8 cellular contexts compared by ENCODE assay signal in the genomic region with DNA sequence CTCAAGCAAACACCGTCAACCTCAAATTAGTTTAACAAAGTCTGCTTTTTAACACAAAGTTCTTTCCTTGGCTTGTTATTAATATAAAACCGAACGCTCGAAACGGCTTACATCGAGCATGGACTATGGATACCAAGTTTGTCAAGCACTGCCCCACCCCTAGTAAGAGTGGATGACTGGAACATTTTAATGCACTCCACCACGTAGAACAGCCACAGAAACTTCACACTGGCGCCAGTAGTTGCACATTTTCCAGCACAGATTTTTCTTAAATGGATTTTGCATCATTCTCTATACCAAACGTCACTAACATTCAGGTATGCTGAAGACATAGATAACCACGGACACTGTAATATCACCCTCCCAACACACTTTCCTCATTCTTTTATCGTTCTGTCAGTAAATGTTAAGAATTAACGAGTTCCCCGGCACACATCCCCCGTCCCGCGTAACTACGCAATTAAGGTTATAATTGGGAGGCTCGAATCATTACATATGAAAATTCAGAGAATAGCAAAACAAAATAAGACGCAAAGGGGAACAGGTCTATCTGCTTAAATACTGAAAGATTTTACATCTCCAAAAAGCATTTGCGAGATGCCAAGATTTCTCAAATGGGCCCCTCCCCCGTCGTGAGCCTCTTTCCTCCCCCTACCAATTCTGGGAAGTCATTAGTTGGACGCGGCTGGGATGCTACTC. TPM values are rescaled to one million over a fixed set of nuclear protein-coding genes. Genes with fewer than 3 reads are reported as not detected.
DNase-seq lines count a peak whose midpoint lies in the region; ATAC-seq lines count a peak whose summit lies in the region.

No MANE protein-coding gene starts in this region.

- H3K27ac ChIP-seq in urinary bladder (ENCODE audit: low read depth), result peak overlapping the region; percentile 88

- no peak for ATAC-seq in GM18873 (IDR thresholded peaks at IDR 0.05; ENCODE audit: low FRiP score, unreplicated experiment)
- no peak for ATAC-seq in HG02973 (IDR thresholded peaks at IDR 0.05; ENCODE audit: unreplicated experiment)

- 1% methylated on average over 24 of the region's 24 CpGs for WGBS in urinary bladder

- peak overlapping the region; percentile 98 for H3K9ac ChIP-seq in endocrine pancreas (ENCODE audit: control insufficient read depth, insufficient read depth, low read length)

- in situ Hi-C loops in SK-MEL-5 (cut with HindIII; ENCODE audit: low pct_unique_long_range_greater_than_20kb, low sequenced_read_pairs), result no loop called here

- no peaks in the 10 kb centered on the region for H3K36me3 ChIP-seq in endocrine pancreas (ENCODE audit: control insufficient read depth, insufficient read depth, low read length)
- H3K36me3 ChIP-seq in urinary bladder (ENCODE audit: insufficient read depth), result no peaks in the 10 kb centered on the region

- H3K4me1 ChIP-seq in endocrine pancreas (ENCODE audit: control insufficient read depth, insufficient read depth, low read length) (peaks cover 8% of the 10 kb centered on the region), mononuclear cell (ENCODE audit: insufficient read depth, low read length) (peaks cover 22% of the 10 kb centered on the region), urinary bladder (ENCODE audit: insufficient read depth) (no peaks in the 10 kb centered on the region)

- H3K27me3 ChIP-seq in endocrine pancreas (ENCODE audit: control insufficient read depth, insufficient read depth, low read length) (no peaks in the 10 kb centered on the region), mononuclear cell (ENCODE audit: insufficient read depth, low read length) (peaks cover 71% of the 10 kb centered on the region)

- peak; percentile 39 for DNase-seq in NCI-H82 (lab: John Stamatoyannopoulos, UW)
- DNase-seq in NCI-H82 treated with DMSO at 0.1 percent for 48 hours (lab: John Stamatoyannopoulos, UW; ENCODE audit: unreplicated experiment), result no peak
- peak; percentile 32 for DNase-seq in SK-MEL-5 (ENCODE audit: low read depth, low spot score)

- H3K9me3 ChIP-seq in endocrine pancreas (ENCODE audit: control insufficient read depth, low read length) (no peaks in the 10 kb centered on the region), mononuclear cell (ENCODE audit: low read depth, low read length) (no peaks in the 10 kb centered on the region)

- H3K4me3 ChIP-seq in endocrine pancreas (ENCODE audit: control insufficient read depth, insufficient read depth, low read length), result peak overlapping the region; percentile 96
- peak overlapping the region; percentile 26 for H3K4me3 ChIP-seq in mononuclear cell (ENCODE audit: low read length)
- H3K4me3 ChIP-seq in urinary bladder (ENCODE audit: low read depth, low read length), result peak overlapping the region; percentile 65

RNA-seq across cellular contexts. Expression of a gene that starts 1.0 kb away (rescaled TPM):
- 38.0 and 40.8 TPM in 2 replicates for total RNA-seq in SK-MEL-5 (2014; rRNA removed; shearing (Covaris generic))
- 23.2 and 24.8 TPM in 2 replicates for polyA plus RNA-seq in SK-MEL-5 (2015; cell fraction: cytosol; rRNA removed)
- polyA plus RNA-seq in SK-MEL-5 (2015; cell fraction: nucleus; rRNA removed), result 30.3 and 32.6 TPM in 2 replicates
- total RNA-seq in mononuclear cell (1.6 TPM), urinary bladder (298 TPM)
- polyA plus RNA-seq in urinary bladder, result 216 TPM

Comparison
In these comparisons a context has a peak if more than half of its experiments do, and no peak if none do; other contexts are left out.
1. H3K4me3 ChIP-seq: peak in every context shown above with its lines; median percentile 96 in endocrine pancreas; 65 in urinary bladder; 26 in mononuclear cell.
2. RNA of a gene that starts 1.0 kb away (total RNA-seq): 298 TPM in urinary bladder (single experiment) and 38.0 to 40.8 TPM in SK-MEL-5; 1.6 TPM in mononuclear cell (single experiment); every median in the first group is over 10 times any median in the second.